In the genomic region with DNA sequence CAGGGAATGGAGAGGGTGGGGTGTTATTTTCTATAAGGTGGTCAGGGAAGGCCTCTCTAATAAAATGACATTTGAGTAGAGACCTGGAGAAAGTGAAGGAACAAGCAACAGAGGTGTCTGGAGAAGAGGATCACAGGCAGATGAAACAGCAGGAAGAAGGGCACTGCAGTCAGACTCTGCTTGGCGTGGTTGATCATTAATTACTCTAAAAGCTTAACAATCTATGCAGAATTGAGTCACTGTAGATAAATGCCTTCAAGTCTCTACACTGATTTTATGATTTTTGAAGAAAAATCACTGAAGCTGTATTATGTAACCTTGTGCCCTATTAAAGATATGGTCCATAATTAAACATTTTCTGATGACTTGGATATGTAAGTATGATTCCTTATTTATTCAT, we compare ENCODE assay signal across 22 cellular contexts.
"Had no signal": no experiment of that assay in that cellular context is flagged by ENCODE, and none has a peak within 500 bp of the region (broad histone marks: within the 10 kb centered on the region; RNA-seq: fewer than 3 reads in every experiment).

No MANE protein-coding gene starts in this region.

- ATAC-seq: activated CD8-positive, alpha-beta T cell treated with anti-CD3 and anti-CD28 coated beads for 36 hours; activated T-helper 17 cell treated with anti-CD3 and anti-CD28 coated beads, Interleukin-2, amount 50 U/mL, for 72 hours; left lobe of liver; right cardiac atrium; stimulated activated naive CD8-positive, alpha-beta T cell treated with anti-CD3 and anti-CD28 coated beads, Interleukin-15, Interleukin-2, amounts not matched to agents 100 U/mL and 50 U/mL, for 24 hours; T-cell had no signal

- H3K4me3 ChIP-seq: prostate gland, tibial nerve had no signal

- FAIRE-seq: urothelium cell line had no signal

- H3K9me3 ChIP-seq: prostate gland, tibial nerve had no signal

- H3K36me3 Mint-ChIP-seq: naive B cell had no signal

- H3K27me3 Mint-ChIP-seq: activated CD4-positive, alpha-beta T cell treated with anti-CD3 and anti-CD28 coated beads, Interleukin-2, amount 10 ng/mL, durations not matched to agents 24 days and 14 days; activated CD8-positive, alpha-beta T cell treated with anti-CD3 and anti-CD28 coated beads for 36 hours; activated T-helper 17 cell treated with anti-CD3 and anti-CD28 coated beads, Interleukin-2, amount 50 U/mL, for 72 hours; T-cell had no signal

- H3K36me3 ChIP-seq: prostate gland, tibial nerve had no signal

- H3K4me1 ChIP-seq: prostate gland had no signal

- H3K27ac ChIP-seq: epithelial cell of prostate, prostate gland, tibial nerve had no signal

- H3K4me3 Mint-ChIP-seq: activated CD4-positive, alpha-beta T cell treated with anti-CD3 and anti-CD28 coated beads, Interleukin-2, amount 10 ng/mL, durations not matched to agents 24 days and 14 days; activated CD8-positive, alpha-beta T cell treated with anti-CD3 and anti-CD28 coated beads for 36 hours; activated T-helper 17 cell treated with anti-CD3 and anti-CD28 coated beads, Interleukin-2, amount 50 U/mL, for 72 hours; T-cell had no signal

- H3K27me3 ChIP-seq: tibial nerve had no signal

- H3K27ac Mint-ChIP-seq: activated CD4-positive, alpha-beta T cell treated with anti-CD3 and anti-CD28 coated beads, Interleukin-2, amount 10 ng/mL, durations not matched to agents 24 days and 14 days; activated CD8-positive, alpha-beta T cell treated with anti-CD3 and anti-CD28 coated beads for 36 hours; activated T-helper 17 cell treated with anti-CD3 and anti-CD28 coated beads, Interleukin-2, amount 50 U/mL, for 72 hours; naive B cell; T-cell had no signal

- DNase-seq: activated CD4-positive, alpha-beta T cell treated with anti-CD3 and anti-CD28 coated beads, Interleukin-2, amount 10 ng/mL, durations not matched to agents 24 days and 14 days; activated CD8-positive, alpha-beta T cell treated with anti-CD3 and anti-CD28 coated beads for 36 hours; activated naive CD4-positive, alpha-beta T cell treated with Interleukin-2 at 50 U/mL for 16 hours; activated T-cell treated with anti-CD3 and anti-CD28 coated beads, Interleukin-2, amount 50 U/mL, for 1 hour; anterior cingulate cortex; dermis blood vessel endothelial cell; foreskin fibroblast; glutamatergic neuron; hippocampal formation; islet precursor cell; mammary epithelial cell; naive B cell; right cardiac atrium; stimulated activated naive CD8-positive, alpha-beta T cell treated with anti-CD3 and anti-CD28 coated beads, Interleukin-15, Interleukin-2, amounts not matched to agents 100 U/mL and 50 U/mL, for 24 hours; substantia nigra; T-cell had no signal
